ENCODE assay signal across 1 cellular context in the genomic region with DNA sequence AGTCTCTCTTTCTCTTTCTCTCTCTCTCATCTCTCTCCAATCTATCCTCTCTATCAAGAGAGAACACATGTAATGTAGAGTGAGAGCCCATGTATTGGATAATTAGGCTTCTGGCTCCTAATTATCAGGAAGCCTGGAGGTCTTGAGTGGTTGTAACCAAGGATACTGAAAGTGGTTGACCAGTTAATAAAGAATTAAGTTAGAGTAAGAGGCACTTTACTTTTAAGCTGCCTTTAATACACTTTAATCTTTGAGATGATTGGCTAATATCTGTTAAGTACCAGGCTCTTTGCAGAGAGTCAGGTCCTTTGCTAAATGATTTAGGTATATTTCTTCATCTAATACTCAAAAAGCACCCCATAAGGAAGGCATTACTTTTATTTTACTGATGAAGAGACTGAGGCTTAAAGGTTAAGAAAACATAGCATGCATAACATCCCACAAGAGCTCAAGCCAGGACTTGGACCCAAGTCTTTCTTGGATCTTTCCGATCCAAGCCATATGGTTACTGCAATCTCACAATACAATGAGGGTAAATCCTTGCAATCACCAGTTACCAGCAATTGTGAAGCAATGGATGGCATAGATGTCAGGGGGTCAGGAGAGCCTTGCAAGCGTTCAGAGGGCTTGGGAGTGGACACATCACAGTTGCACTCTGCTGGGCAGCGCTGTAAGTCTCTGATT.
TF ChIP-seq lines count a peak whose summit lies in the region.

No MANE protein-coding gene starts in this region.

TF ChIP-seq in GM12878, 131 proteins besides CTCF, POLR2A, EP300 and RAD21 (continued from another document):
- TF ChIP-seq, protein P1, sequence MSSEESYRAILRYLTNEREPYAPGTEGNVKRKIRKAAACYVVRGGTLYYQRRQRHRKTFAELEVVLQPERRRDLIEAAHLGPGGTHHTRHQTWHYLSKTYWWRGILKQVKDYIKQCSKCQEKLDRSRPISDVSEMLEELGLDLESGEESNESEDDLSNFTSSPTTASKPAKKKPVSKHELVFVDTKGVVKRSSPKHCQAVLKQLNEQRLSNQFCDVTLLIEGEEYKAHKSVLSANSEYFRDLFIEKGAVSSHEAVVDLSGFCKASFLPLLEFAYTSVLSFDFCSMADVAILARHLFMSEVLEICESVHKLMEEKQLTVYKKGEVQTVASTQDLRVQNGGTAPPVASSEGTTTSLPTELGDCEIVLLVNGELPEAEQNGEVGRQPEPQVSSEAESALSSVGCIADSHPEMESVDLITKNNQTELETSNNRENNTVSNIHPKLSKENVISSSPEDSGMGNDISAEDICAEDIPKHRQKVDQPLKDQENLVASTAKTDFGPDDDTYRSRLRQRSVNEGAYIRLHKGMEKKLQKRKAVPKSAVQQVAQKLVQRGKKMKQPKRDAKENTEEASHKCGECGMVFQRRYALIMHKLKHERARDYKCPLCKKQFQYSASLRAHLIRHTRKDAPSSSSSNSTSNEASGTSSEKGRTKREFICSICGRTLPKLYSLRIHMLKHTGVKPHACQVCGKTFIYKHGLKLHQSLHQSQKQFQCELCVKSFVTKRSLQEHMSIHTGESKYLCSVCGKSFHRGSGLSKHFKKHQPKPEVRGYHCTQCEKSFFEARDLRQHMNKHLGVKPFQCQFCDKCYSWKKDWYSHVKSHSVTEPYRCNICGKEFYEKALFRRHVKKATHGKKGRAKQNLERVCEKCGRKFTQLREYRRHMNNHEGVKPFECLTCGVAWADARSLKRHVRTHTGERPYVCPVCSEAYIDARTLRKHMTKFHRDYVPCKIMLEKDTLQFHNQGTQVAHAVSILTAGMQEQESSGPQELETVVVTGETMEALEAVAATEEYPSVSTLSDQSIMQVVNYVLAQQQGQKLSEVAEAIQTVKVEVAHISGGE (CRISPR knock-in tag; IDR thresholded peaks at IDR 0.05), result no peak
- TF ChIP-seq MTA2 (IDR thresholded peaks at IDR 0.05; ENCODE audit: low read depth) (no peak), ATF7 (IDR thresholded peaks at IDR 0.05; ENCODE audit: low read depth) (no peak), IKZF1 (conservative IDR thresholded peaks at IDR 0.05) (no peak), IRF4 (IDR thresholded peaks at IDR 0.05; ENCODE audit: low read depth, low read length) (no peak), FOS (IDR thresholded peaks at IDR 0.05; ENCODE audit: borderline replicate concordance, extremely low read depth, insufficient read length) (no peak)
